In genomic region chr4:177047070-177047850, GRCh38 we compare ENCODE assay signal across 8 cellular contexts.
A peak's percentile ranks its signal among the peaks of the same experiment; 100 is the strongest.
DNase-seq lines count a peak whose midpoint lies in the region; ATAC-seq, FAIRE-seq and TF ChIP-seq lines count a peak whose summit lies in the region.

No MANE protein-coding gene starts in this region.

- POLR2A ChIA-PET in K562 (lab: Yijun Ruan, JAX): no interaction called here

- CTCF ChIA-PET in K562 (lab: Yijun Ruan, JAX; ENCODE audit: low intra/inter-chr PET ratio): no interaction called here

- no peaks in the 10 kb centered on the region for H4K20me1 ChIP-seq in K562 (replicated peaks; ENCODE audit: control insufficient read depth, insufficient read depth, low read length)

- H3K9me3 ChIP-seq in HAP-1 (no peaks in the 10 kb centered on the region), K562 (replicated peaks; ENCODE audit: control insufficient read depth, insufficient read depth, low read depth, low read length) (no peaks in the 10 kb centered on the region)

- in situ Hi-C loops in HAP-1 (cut with MboI; ENCODE audit: low sequenced_read_pairs): loop anchor here (25.0 kb wide), 1 partner anchor 260 kb away; the partner anchor contains the start of gene VEGFC
- in situ Hi-C loops in K562 (cut with MboI): no loop called here

- H3K4me3 ChIP-seq in HAP-1 (no peak overlapping the region), LNCaP clone FGC (ENCODE audit: low read depth, low read length) (no peak overlapping the region), K562 (no peak overlapping the region)

- FAIRE-seq in K562 (lab: Jason Lieb, UNC) (peak; percentile 52), islet of Langerhans (lab: Jason Lieb, UNC) (peak; percentile 75)

- no peak overlapping the region for H3K4me2 ChIP-seq in K562 (ENCODE audit: insufficient read depth, low read length)

- H3K4me1 ChIP-seq in HAP-1: peaks cover 5% of the 10 kb centered on the region
- H3K4me1 ChIP-seq in K562 (replicated peaks in 1 of 2; ENCODE audit: control insufficient read depth in 2 of 2, insufficient read depth in 2 of 2, low read length in 2 of 2): no peaks in the 10 kb centered on the region

- no peak for TF ChIP-seq POLR2A in K562 (conservative IDR thresholded peaks at IDR 0.05)

- H2AFZ ChIP-seq in K562 (ENCODE audit: low read depth, low read length): no peak overlapping the region

- no TSS peak for BruUV-seq in K562 (replicated peaks; lab: Mats Ljungman, UMichigan)

- peak; percentile 17 for DNase-seq in NK-92 treated with Interleukin-12 subunit alpha and Interleukin-12 subunit beta, amount 100 ng/mL, for 24 hours (lab: John Stamatoyannopoulos, UW)
- DNase-seq in NK-92 (lab: John Stamatoyannopoulos, UW; ENCODE audit: unreplicated experiment): no peak
- peak; percentile 57 to 87 for DNase-seq in HAP-1 (ENCODE audit: low spot score in 2 of 2)
- DNase-seq in LNCaP clone FGC (ENCODE audit: low read depth): peak; percentile 18
- peak; percentile 21 for DNase-seq in T follicular helper cell (ENCODE audit: low read depth)
- peak; percentile 20 to 62 (median 40) for DNase-seq in K562 (ENCODE audit: extremely low read depth in 1 of 4, low spot score in 3 of 4)
- peak; percentile 11 to 41 for DNase-seq in stimulated activated CD4-positive, alpha-beta T cell treated with anti-CD3 and anti-CD28 coated beads, Interleukin-1b, Interleukin-23, amount 100 ng/mL, for 4 hours (ENCODE audit: low read depth in 2 of 2)

- no peaks in the 10 kb centered on the region for H3K9me1 ChIP-seq in K562 (ENCODE audit: control insufficient read depth, insufficient read depth, low read length)

- H3K36me3 ChIP-seq in HAP-1 (replicated peaks) (no peaks in the 10 kb centered on the region), K562 (ENCODE audit: control insufficient read depth, insufficient read depth, low read length) (no peaks in the 10 kb centered on the region)

- 1% methylated on average over 9 of the region's 11 CpGs for WGBS in K562 (ENCODE audit: insufficient coverage, low coverage, missing lambda C conversion rate)

- intact Hi-C loops in K562 (cut with micrococcal nuclease): loop anchor here (2.0 to 10.0 kb wide), 2 partner anchors 288 to 672 kb away; no protein-coding TSS in a partner anchor

- H3K27ac ChIP-seq in K562 (ENCODE audit: extremely low read depth, low read depth, low read length): no peak overlapping the region

- TF ChIP-seq CTCF in LNCaP clone FGC (IDR thresholded peaks at IDR 0.05; ENCODE audit: control insufficient read depth, extremely low read depth, insufficient read depth): peak; percentile 91
- TF ChIP-seq CTCF in K562 (IDR thresholded peaks at IDR 0.05 in 2 of 3, conservative IDR thresholded peaks at IDR 0.05 in 1 of 3; ENCODE audit: insufficient read depth in 2 of 3, low read depth in 1 of 3, low read length in 3 of 3): peak; percentile 43 to 65 (median 53); a peak in 5 of 6 replicates

- H3K27me3 ChIP-seq in HAP-1 (ENCODE audit: low read depth) (peaks cover 30% of the 10 kb centered on the region), K562 (ENCODE audit: control insufficient read depth in 2 of 2, insufficient read depth in 2 of 2, low read length in 2 of 2) (no peaks in the 10 kb centered on the region)

- H3K9ac ChIP-seq in K562 (ENCODE audit: insufficient read depth in 1 of 2, low read depth in 2 of 2, low read length in 2 of 2): no peak overlapping the region

- peak; percentile 33 to 52 for TF ChIP-seq RAD21 in K562 (CRISPR knock-in tag; conservative IDR thresholded peaks at IDR 0.05 in 1 of 2, IDR thresholded peaks at IDR 0.05 in 1 of 2)

- ATAC-seq in K562: peak; percentile 86

- no peaks in the 10 kb centered on the region for H3K79me2 ChIP-seq in K562 (ENCODE audit: control insufficient read depth, insufficient read depth, low read length)

- no peak for TF ChIP-seq EP300 in K562 (IDR thresholded peaks at IDR 0.05; ENCODE audit: low read length)

TF ChIP-seq in K562, 482 proteins besides CTCF, POLR2A, EP300 and RAD21:
- TF ChIP-seq RBM34 (IDR thresholded peaks at IDR 0.05; ENCODE audit: borderline replicate concordance, insufficient read depth, low read length) (no peak), NR2C1 (IDR thresholded peaks at IDR 0.05) (no peak), NR2C1 (tag; IDR thresholded peaks at IDR 0.05) (no peak), SIX5 (IDR thresholded peaks at IDR 0.05; ENCODE audit: borderline replicate concordance in 1 of 2, insufficient read depth in 1 of 2, low read depth in 1 of 2, low read length in 2 of 2) (no peak), MED1 (CRISPR knock-in tag; IDR thresholded peaks at IDR 0.05; ENCODE audit: borderline replicate concordance) (no peak), SMC3 (conservative IDR thresholded peaks at IDR 0.05; ENCODE audit: insufficient read depth, low read depth, low read length) (0 out of 2 replicates have a peak, but pooled peaks have one; percentile 29), GABPB1 (CRISPR knock-in tag; IDR thresholded peaks at IDR 0.05) (no peak)
